Comparison of ENCODE assay signal across 11 cellular contexts in genomic region chr10:77504870-77505257, GRCh38.
DNase-seq lines count a peak whose midpoint lies in the region; ATAC-seq and TF ChIP-seq lines count a peak whose summit lies in the region.
"Had no signal": no experiment of that assay in that cellular context is flagged by ENCODE, and none has a peak within 500 bp of the region (broad histone marks: within the 10 kb centered on the region; RNA-seq: fewer than 3 reads in every experiment).

No MANE protein-coding gene starts in this region.

- H3K4me1 ChIP-seq in endodermal cell (ENCODE audit: control insufficient read depth, insufficient read depth, low read length), result no peaks in the 10 kb centered on the region
- peaks cover 66% of the 10 kb centered on the region for H3K4me1 ChIP-seq in osteoblast (ENCODE audit: insufficient read depth, low read length)

- WGBS in endodermal cell (ENCODE audit: insufficient coverage in 1 of 2, insufficient read length in 1 of 2), 2 experiments, result 78% methylated on average over 4 of the region's 4 CpGs; no CpG with 5 or more reads in 1 of the 2 experiments

- H4K20me1 ChIP-seq in osteoblast (ENCODE audit: insufficient read depth, low read length), result no peaks in the 10 kb centered on the region

- H3K4me2 ChIP-seq in osteoblast (ENCODE audit: insufficient read depth, low read length), result peak overlapping the region; percentile 64

- H3K79me2 ChIP-seq in osteoblast (ENCODE audit: insufficient read depth, low read length), result peaks cover 12% of the 10 kb centered on the region

- H3K9ac ChIP-seq in endodermal cell (ENCODE audit: extremely low read depth, low read length, poor library complexity, severe bottlenecking), result no peak overlapping the region

- H3K36me3 ChIP-seq in endodermal cell (ENCODE audit: control insufficient read depth, insufficient read depth, low read length) (no peaks in the 10 kb centered on the region), osteoblast (ENCODE audit: insufficient read depth, low read length) (no peaks in the 10 kb centered on the region)
- H3K36me3 ChIP-seq: cardiac muscle cell had no signal

- H3K27ac Mint-ChIP-seq in endodermal cell, result no peak overlapping the region

- no peaks in the 10 kb centered on the region for H3K9me3 Mint-ChIP-seq in endodermal cell

- peaks cover 3% of the 10 kb centered on the region for H3K4me1 Mint-ChIP-seq in endodermal cell

- no peak overlapping the region for H3K4me3 ChIP-seq in endodermal cell (ENCODE audit: low read length)
- H3K4me3 ChIP-seq in osteoblast (ENCODE audit: insufficient read depth, low read length), result peak overlapping the region; percentile 15
- H3K4me3 ChIP-seq: cardiac muscle cell had no signal

- H2AFZ ChIP-seq in osteoblast (ENCODE audit: low read length), result no peak overlapping the region

- no peak for ATAC-seq in GM18517 (IDR thresholded peaks at IDR 0.05; ENCODE audit: unreplicated experiment)
- no peak for ATAC-seq in GM19463 (IDR thresholded peaks at IDR 0.05; ENCODE audit: unreplicated experiment)
- ATAC-seq: right cardiac atrium had no signal

- peaks cover 11% of the 10 kb centered on the region for H3K27me3 ChIP-seq in endodermal cell (ENCODE audit: control insufficient read depth, insufficient read depth, low read length, poor library complexity, severe bottlenecking)
- no peaks in the 10 kb centered on the region for H3K27me3 ChIP-seq in osteoblast (ENCODE audit: insufficient read depth, low read length)
- H3K27me3 ChIP-seq: cardiac muscle cell had no signal

- H3K27me3 Mint-ChIP-seq in endodermal cell (ENCODE audit: insufficient read depth), result peaks cover 7% of the 10 kb centered on the region

- H3K4me3 Mint-ChIP-seq in endodermal cell, result no peak overlapping the region

- no peaks in the 10 kb centered on the region for H3K36me3 Mint-ChIP-seq in endodermal cell (ENCODE audit: low read depth)

- H3K27ac ChIP-seq in endodermal cell (ENCODE audit: low read depth, low read length) (no peak overlapping the region), osteoblast (ENCODE audit: low read depth, low read length) (peak overlapping the region; percentile 89)
- H3K27ac ChIP-seq: cardiac muscle cell, HL-60 had no signal

- DNase-seq in H4 (ENCODE audit: low spot score) (peak; percentile 56), NCI-H82 (lab: John Stamatoyannopoulos, UW) (peak; percentile 83), endodermal cell (peak; percentile 66), osteoblast (ENCODE audit: insufficient read length, low spot score, missing footprints) (no peak), NCI-H1436 treated with DMSO at 0.1 percent for 48 hours (lab: John Stamatoyannopoulos, UW) (no peak), mucosa of gallbladder (ENCODE audit: low spot score) (no peak)
- DNase-seq: right cardiac atrium had no signal

- TF ChIP-seq CTCF in endodermal cell (conservative IDR thresholded peaks at IDR 0.05) (peak; percentile 58), osteoblast (IDR thresholded peaks at IDR 0.05; ENCODE audit: extremely low read depth, low read depth, low read length) (no peak)

- H3K9me3 ChIP-seq in endodermal cell (ENCODE audit: control insufficient read depth, low read length) (no peaks in the 10 kb centered on the region), osteoblast (ENCODE audit: low read depth, low read length) (no peaks in the 10 kb centered on the region)

Comparison
In these comparisons a context has a peak if more than half of its experiments do, and no peak if none do; other contexts are left out.
1. DNase-seq: peak in H4 (single experiment), NCI-H82 (single experiment) and endodermal cell (single experiment); none in osteoblast (single experiment), NCI-H1436 treated with DMSO at 0.1 percent for 48 hours (single experiment) and mucosa of gallbladder (single experiment).